ENCODE assay signal across 11 cellular contexts in the genomic region with DNA sequence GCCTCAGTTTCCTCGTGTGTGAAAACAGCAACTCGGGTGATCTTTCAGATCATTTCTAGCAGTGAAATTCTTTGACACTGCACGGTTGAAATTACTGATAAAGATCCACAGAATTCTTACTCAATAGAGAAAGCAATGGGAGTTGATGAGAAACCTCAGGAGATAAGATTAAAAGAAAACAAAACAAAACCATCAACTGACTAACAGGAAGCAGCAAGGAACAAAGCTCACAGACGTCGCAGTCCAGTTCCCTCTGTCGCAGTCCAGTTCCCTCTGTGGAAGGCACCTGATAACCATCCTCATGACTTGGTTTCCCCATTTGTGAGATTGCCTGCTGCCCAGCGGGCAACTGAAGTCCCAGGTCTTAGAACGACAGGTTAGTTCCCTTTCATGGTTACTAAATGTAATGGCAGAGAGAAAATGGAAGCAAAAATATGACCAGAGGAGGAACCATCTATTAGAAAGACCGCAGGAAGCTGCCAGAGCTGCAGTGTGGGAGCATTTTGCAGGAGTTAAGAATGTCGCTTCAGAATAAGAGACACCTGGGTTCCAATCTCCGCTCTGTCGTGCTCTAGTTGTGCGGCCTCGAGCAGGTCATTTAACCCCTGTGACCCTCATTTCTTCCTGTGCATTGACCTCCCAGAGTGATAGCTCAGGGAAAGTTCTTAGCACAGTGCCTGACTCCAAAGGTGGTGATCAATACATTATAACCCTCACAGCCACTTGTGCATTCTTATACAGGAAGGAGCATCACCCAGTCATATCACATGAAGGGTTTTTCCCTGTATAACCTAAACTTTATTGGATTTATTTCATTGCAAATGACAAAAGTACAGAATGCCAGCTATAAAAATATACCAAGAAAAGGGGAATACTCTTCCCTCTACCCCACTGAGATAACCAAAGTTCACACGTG. TPM values are rescaled to one million over a fixed set of nuclear protein-coding genes. Genes with fewer than 3 reads are reported as not detected.
DNase-seq lines count a peak whose midpoint lies in the region; ATAC-seq and TF ChIP-seq lines count a peak whose summit lies in the region.
"Had no signal": no experiment of that assay in that cellular context is flagged by ENCODE, and none has a peak within 500 bp of the region (broad histone marks: within the 10 kb centered on the region; RNA-seq: fewer than 3 reads in every experiment).

No MANE protein-coding gene starts in this region.

- no peak overlapping the region for H3K27ac Mint-ChIP-seq in CD8-positive, alpha-beta T cell
- H3K27ac Mint-ChIP-seq in activated CD8-positive, alpha-beta T cell treated with anti-CD3 and anti-CD28 coated beads, Interleukin-2, amount 10 ng/mL, durations not matched to agents 7 days and 5 days: peak overlapping the region; percentile 57
- H3K27ac Mint-ChIP-seq in naive B cell (peak overlapping the region in 5 of 6 donors; percentile 24 to 94 (median 67)), nephron progenitor cell (no peak overlapping the region)

- no peaks in the 10 kb centered on the region for H3K27me3 ChIP-seq in CD8-positive, alpha-beta T cell (ENCODE audit: insufficient read depth, low read length)
- no peaks in the 10 kb centered on the region for H3K27me3 ChIP-seq in MG63

- peaks cover 1% of the 10 kb centered on the region for H3K36me3 Mint-ChIP-seq in CD8-positive, alpha-beta T cell
- no peaks in the 10 kb centered on the region for H3K36me3 Mint-ChIP-seq in activated CD8-positive, alpha-beta T cell treated with anti-CD3 and anti-CD28 coated beads, Interleukin-2, amount 10 ng/mL, durations not matched to agents 7 days and 5 days (ENCODE audit: low read depth)
- H3K36me3 Mint-ChIP-seq in naive B cell (no peaks in the 10 kb centered on the region), nephron progenitor cell (ENCODE audit: low read depth) (no peaks in the 10 kb centered on the region)

- peak overlapping the region; percentile 45 for H3K4me3 Mint-ChIP-seq in CD8-positive, alpha-beta T cell
- peak overlapping the region; percentile 52 for H3K4me3 Mint-ChIP-seq in activated CD8-positive, alpha-beta T cell treated with anti-CD3 and anti-CD28 coated beads, Interleukin-2, amount 10 ng/mL, durations not matched to agents 7 days and 5 days
- H3K4me3 Mint-ChIP-seq in naive B cell: peak overlapping the region; percentile 65 to 90 (median 84)
- H3K4me3 Mint-ChIP-seq in nephron progenitor cell: no peak overlapping the region

- peaks cover 14% of the 10 kb centered on the region for H3K4me1 Mint-ChIP-seq in CD8-positive, alpha-beta T cell (ENCODE audit: low read depth)
- peaks cover 21% of the 10 kb centered on the region for H3K4me1 Mint-ChIP-seq in activated CD8-positive, alpha-beta T cell treated with anti-CD3 and anti-CD28 coated beads, Interleukin-2, amount 10 ng/mL, durations not matched to agents 7 days and 5 days (ENCODE audit: low read depth)
- H3K4me1 Mint-ChIP-seq in naive B cell (peaks cover 13 to 27% (median 25%) of the 10 kb centered on the region in 3 donors), nephron progenitor cell (peaks cover 57% of the 10 kb centered on the region)

- H3K27ac ChIP-seq in CD8-positive, alpha-beta T cell (ENCODE audit: low read depth, low read length): no peak overlapping the region

- H3K4me3 ChIP-seq in CD8-positive, alpha-beta T cell (ENCODE audit: low read depth, low read length): no peak overlapping the region
- H3K4me3 ChIP-seq in MG63: no peak overlapping the region

- DNase-seq in CD8-positive, alpha-beta T cell: no peak
- DNase-seq in KBM-7 (peak; percentile 70), naive B cell (peak; percentile 12), MG63 (no peak), nephron progenitor cell (no peak), head of caudate nucleus (no peak)
- DNase-seq in activated CD8-positive, alpha-beta T cell treated with anti-CD3 and anti-CD28 coated beads, Interleukin-2, amount 10 ng/mL, durations not matched to agents 7 days and 5 days: no peak
- DNase-seq: NK-92 treated with Interleukin-12 subunit alpha and Interleukin-12 subunit beta, amount 100 ng/mL, for 24 hours; stimulated activated CD4-positive, alpha-beta T cell treated with anti-CD3 and anti-CD28 coated beads, Interleukin-2, amount 100 ng/mL, for 24 hours; T-helper 9 cell had no signal

- TF ChIP-seq CTCF in CD8-positive, alpha-beta T cell (IDR thresholded peaks at IDR 0.05): no peak
- TF ChIP-seq CTCF in nephron progenitor cell (IDR thresholded peaks at IDR 0.05): no peak

- no peaks in the 10 kb centered on the region for H3K9me3 Mint-ChIP-seq in CD8-positive, alpha-beta T cell
- no peaks in the 10 kb centered on the region for H3K9me3 Mint-ChIP-seq in activated CD8-positive, alpha-beta T cell treated with anti-CD3 and anti-CD28 coated beads, Interleukin-2, amount 10 ng/mL, durations not matched to agents 7 days and 5 days (ENCODE audit: insufficient read depth)
- no peaks in the 10 kb centered on the region for H3K9me3 Mint-ChIP-seq in naive B cell
- H3K9me3 Mint-ChIP-seq in nephron progenitor cell: no peaks in the 10 kb centered on the region

- POLR2A ChIA-PET in CD8-positive, alpha-beta T cell (lab: Charles Lee): no interaction called here
- POLR2A ChIA-PET in activated CD8-positive, alpha-beta T cell treated with anti-CD3 and anti-CD28 coated beads, Interleukin-2, amount 10 ng/mL, durations not matched to agents 7 days and 5 days (lab: Charles Lee): interaction anchor here (0.6 kb wide), 1 partner anchor 770 kb away, joined by 3 read pairs; no protein-coding TSS in a partner anchor

- CTCF ChIA-PET in CD8-positive, alpha-beta T cell (lab: Charles Lee): no interaction called here
- CTCF ChIA-PET in activated CD8-positive, alpha-beta T cell treated with anti-CD3 and anti-CD28 coated beads, Interleukin-2, amount 10 ng/mL, durations not matched to agents 7 days and 5 days (lab: Charles Lee): no interaction called here

- intact Hi-C loops in CD8-positive, alpha-beta T cell (cut with DNase I, micrococcal nuclease): no loop called here
- intact Hi-C loops in head of caudate nucleus (cut with DNase I): no loop called here

- no peak for ATAC-seq in CD8-positive, alpha-beta T cell
- ATAC-seq in activated CD8-positive, alpha-beta T cell treated with anti-CD3 and anti-CD28 coated beads, Interleukin-2, amount 10 ng/mL, durations not matched to agents 7 days and 5 days: no peak
- ATAC-seq in naive B cell (ENCODE audit: low read depth in 2 of 2) (no peak), GM21390 (IDR thresholded peaks at IDR 0.05; ENCODE audit: unreplicated experiment) (no peak)

- in situ Hi-C loops in KBM-7 (cut with MboI; ENCODE audit: low pct_unique_long_range_greater_than_20kb, low sequenced_read_pairs): no loop called here

- H3K9me3 ChIP-seq in CD8-positive, alpha-beta T cell (ENCODE audit: low read length): no peaks in the 10 kb centered on the region
- H3K9me3 ChIP-seq in MG63: no peaks in the 10 kb centered on the region

- no peaks in the 10 kb centered on the region for H3K36me3 ChIP-seq in CD8-positive, alpha-beta T cell (ENCODE audit: insufficient read depth, low read length)
- no peaks in the 10 kb centered on the region for H3K36me3 ChIP-seq in MG63

- peaks cover 5% of the 10 kb centered on the region for H3K4me1 ChIP-seq in CD8-positive, alpha-beta T cell (ENCODE audit: insufficient read depth, low read length)

- peaks cover 4% of the 10 kb centered on the region for H3K27me3 Mint-ChIP-seq in CD8-positive, alpha-beta T cell (ENCODE audit: low read depth)
- peaks cover 1% of the 10 kb centered on the region for H3K27me3 Mint-ChIP-seq in activated CD8-positive, alpha-beta T cell treated with anti-CD3 and anti-CD28 coated beads, Interleukin-2, amount 10 ng/mL, durations not matched to agents 7 days and 5 days (ENCODE audit: low read depth)
- H3K27me3 Mint-ChIP-seq in naive B cell: peaks cover 0 to 5% (median 0%) of the 10 kb centered on the region in 3 donors
- peaks cover 11% of the 10 kb centered on the region for H3K27me3 Mint-ChIP-seq in nephron progenitor cell (ENCODE audit: low read depth, poor library complexity)

RNA-seq across cellular contexts. Expression of gene MED13L, which starts 5.1 kb away (rescaled TPM):
- 100 to 1,000 TPM; 157 to 159 TPM for total RNA-seq in CD8-positive, alpha-beta T cell
- 10 to 100 TPM; 74.7 to 76.9 TPM for total RNA-seq in activated CD8-positive, alpha-beta T cell treated with anti-CD3 and anti-CD28 coated beads, Interleukin-2, amount 10 ng/mL, durations not matched to agents 7 days and 5 days
- 10 to 100 TPM; 12.5 to 19.2 (median 16.2) TPM for polyA plus RNA-seq in naive B cell (ENCODE audit: low read depth in 6 of 6)
- total RNA-seq in MG63 (2014; rRNA removed; shearing (Covaris generic); ENCODE audit: low replicate concordance): 11.9 and 16.1 TPM in 2 replicates

Comparison
In these comparisons a context has a peak if more than half of its experiments do, and no peak if none do; other contexts are left out.
1. DNase-seq: peak in KBM-7 (single experiment) and naive B cell (single experiment); none in CD8-positive, alpha-beta T cell (0 of 7), activated CD8-positive, alpha-beta T cell treated with anti-CD3 and anti-CD28 coated beads, Interleukin-2, amount 10 ng/mL, durations not matched to agents 7 days and 5 days (single experiment), MG63 (single experiment), nephron progenitor cell (single experiment) and head of caudate nucleus (0 of 42).
2. H3K27ac Mint-ChIP-seq: peak in activated CD8-positive, alpha-beta T cell treated with anti-CD3 and anti-CD28 coated beads, Interleukin-2, amount 10 ng/mL, durations not matched to agents 7 days and 5 days (single experiment) and naive B cell (5 of 6); none in CD8-positive, alpha-beta T cell (single experiment) and nephron progenitor cell (single experiment).